ENCODE assay signal across 20 cellular contexts in the genomic region with DNA sequence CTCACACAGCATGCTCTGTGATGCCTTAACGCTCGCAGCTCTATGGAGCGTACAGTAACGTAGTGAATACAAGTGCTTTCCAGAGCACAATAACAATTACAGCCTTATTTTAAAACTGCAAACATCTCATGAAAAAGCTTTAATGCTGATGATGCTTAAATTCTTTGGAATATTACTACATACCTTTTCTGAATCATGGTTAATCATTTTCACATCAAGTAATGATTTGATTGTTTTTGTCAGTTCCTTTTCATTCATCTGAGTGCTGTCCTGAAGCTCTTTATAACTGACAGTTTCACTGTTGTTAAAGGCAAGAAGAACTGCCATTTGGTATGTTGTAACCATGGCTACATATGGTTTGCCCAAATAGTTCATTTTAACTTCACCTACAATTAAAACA.
DNase-seq lines count a peak whose midpoint lies in the region; ATAC-seq, FAIRE-seq and TF ChIP-seq lines count a peak whose summit lies in the region.
"Had no signal": no experiment of that assay in that cellular context is flagged by ENCODE, and none has a peak within 500 bp of the region (broad histone marks: within the 10 kb centered on the region; RNA-seq: fewer than 3 reads in every experiment).

No MANE protein-coding gene starts in this region.

- no peaks in the 10 kb centered on the region for H4K20me1 ChIP-seq in HepG2 (ENCODE audit: insufficient read depth, low read length)
- no peaks in the 10 kb centered on the region for H4K20me1 ChIP-seq in PC-3 (ENCODE audit: low read length)

- H3K4me1 ChIP-seq in HepG2 (ENCODE audit: insufficient read depth, low read length) (no peaks in the 10 kb centered on the region), right lobe of liver (no peaks in the 10 kb centered on the region), PC-3 (ENCODE audit: insufficient read depth, low read length) (peaks cover 29% of the 10 kb centered on the region)
- H3K4me1 ChIP-seq: BE2C, Peyer's patch had no signal

- H3K79me2 ChIP-seq in HepG2 (ENCODE audit: insufficient read depth, low read length) (no peaks in the 10 kb centered on the region), PC-3 (ENCODE audit: low read length) (no peaks in the 10 kb centered on the region)

- no peak for TF ChIP-seq RAD21 in HepG2 (CRISPR knock-in tag; IDR thresholded peaks at IDR 0.05)

- H3K27ac ChIP-seq in HepG2 (ENCODE audit: extremely low read length, insufficient read depth, low read length) (no peak overlapping the region), right lobe of liver (no peak overlapping the region), PC-3 (ENCODE audit: low read length) (peak overlapping the region; percentile 25), epithelial cell of prostate (peak overlapping the region; percentile 39)
- H3K27ac ChIP-seq: Peyer's patch had no signal

- no peak overlapping the region for H3K4me2 ChIP-seq in HepG2 (ENCODE audit: low read depth, low read length)
- 0 out of 2 replicates have a peak overlapping the region, but pooled peaks have one; percentile 0 for H3K4me2 ChIP-seq in PC-3 (ENCODE audit: low read length)

- POLR2A ChIA-PET in HepG2 (lab: Yijun Ruan, JAX) (no interaction called here), PC-3 (lab: Charles Lee; ENCODE audit: unreplicated experiment) (interaction anchor here (1.2 kb wide), 1 partner anchor 12 kb away, joined by 7 read pairs; no protein-coding TSS in a partner anchor)

- peaks cover 18% of the 10 kb centered on the region for H3K4me1 Mint-ChIP-seq in stimulated activated effector memory CD8-positive, alpha-beta T cell treated with anti-CD3 and anti-CD28 coated beads, Interleukin-12 subunit alpha, Interleukin-12 subunit beta, amount 100 ng/mL, for 72 hours

- in situ Hi-C loops in HepG2 (cut with HindIII; ENCODE audit: extremely low pct_ligation_motif_present, low pct_unique_long_range_greater_than_20kb), result no loop called here

- DNase-seq in HepG2 (ENCODE audit: low spot score), result no peak
- no peak for DNase-seq in right lobe of liver
- peak; percentile 59 for DNase-seq in PC-3
- DNase-seq in epithelial cell of prostate (ENCODE audit: low read depth, low spot score), result no peak
- DNase-seq in stimulated activated effector memory CD8-positive, alpha-beta T cell treated with anti-CD3 and anti-CD28 coated beads, Interleukin-12 subunit alpha, Interleukin-12 subunit beta, amount 100 ng/mL, for 72 hours (ENCODE audit: low spot score in 2 of 2), result no peak
- DNase-seq in activated CD8-positive, alpha-beta memory T cell treated with anti-CD3 and anti-CD28 coated beads for 24 hours, result no peak
- DNase-seq: BE2C; Calu3; CD4-positive, alpha-beta memory T cell; DMS53; H9; MV-4-11; NCI-H187 treated with DMSO at 0.1 percent for 48 hours; NCI-H2171 treated with DMSO at 0.1 percent for 48 hours; NCI-H510A; NCI-H82; Peyer's patch; SHP77 had no signal

- no peak overlapping the region for H3K4me3 Mint-ChIP-seq in stimulated activated effector memory CD8-positive, alpha-beta T cell treated with anti-CD3 and anti-CD28 coated beads, Interleukin-12 subunit alpha, Interleukin-12 subunit beta, amount 100 ng/mL, for 72 hours
- H3K4me3 Mint-ChIP-seq: CD4-positive, alpha-beta memory T cell; H9 had no signal

- H3K36me3 Mint-ChIP-seq in stimulated activated effector memory CD8-positive, alpha-beta T cell treated with anti-CD3 and anti-CD28 coated beads, Interleukin-12 subunit alpha, Interleukin-12 subunit beta, amount 100 ng/mL, for 72 hours, result peaks cover 94% of the 10 kb centered on the region

- peaks cover 4% of the 10 kb centered on the region for H3F3A ChIP-seq in PC-3 (ENCODE audit: low read length, unreplicated experiment)

- H3K4me3 ChIP-seq in HepG2 (replicated peaks in 1 of 3; ENCODE audit: insufficient read depth in 1 of 3, low read depth in 2 of 3, low read length in 3 of 3), result no peak overlapping the region
- H3K4me3 ChIP-seq in right lobe of liver, result no peak overlapping the region
- no peak overlapping the region for H3K4me3 ChIP-seq in PC-3 (ENCODE audit: low read length)
- H3K4me3 ChIP-seq: Peyer's patch had no signal

- CTCF ChIA-PET in HepG2 (lab: Yijun Ruan, JAX; ENCODE audit: low intra/inter-chr PET ratio, low total read pairs) (no interaction called here), PC-3 (lab: Charles Lee) (interaction anchor here (0.7 kb wide), 1 partner anchor 13 kb away, joined by 3 read pairs; no protein-coding TSS in a partner anchor)

- TF ChIP-seq CTCF in HepG2 (CRISPR knock-in tag; IDR thresholded peaks at IDR 0.05) (no peak), right lobe of liver (IDR thresholded peaks at IDR 0.05) (no peak), PC-3 (conservative IDR thresholded peaks at IDR 0.05; ENCODE audit: low read depth, low read length) (no peak)

- H3K9ac ChIP-seq in HepG2 (ENCODE audit: insufficient read depth, low read depth, low read length) (no peak overlapping the region), PC-3 (ENCODE audit: low read length) (peak overlapping the region; percentile 0)

- TF ChIP-seq POLR2A in HepG2 (IDR thresholded peaks at IDR 0.05; ENCODE audit: insufficient read depth in 1 of 2, low read depth in 2 of 2, low read length in 2 of 2) (no peak), right lobe of liver (IDR thresholded peaks at IDR 0.05) (no peak)

- peaks cover 0 to 31% of the 10 kb centered on the region in 2 experiments; a peak in 3 of 5 replicates for H3K36me3 ChIP-seq in HepG2 (replicated peaks in 1 of 2; ENCODE audit: control insufficient read depth in 1 of 2, insufficient read depth in 2 of 2, low read length in 2 of 2)
- H3K36me3 ChIP-seq in right lobe of liver, result peaks cover 0 to 21% (median 8%) of the 10 kb centered on the region in 4 donors
- H3K36me3 ChIP-seq in PC-3 (ENCODE audit: low read depth, low read length), result peaks cover 52% of the 10 kb centered on the region

- WGBS in HepG2 (ENCODE audit: low lambda C conversion rate), result 92% methylated on average over 4 of the region's 4 CpGs
- 95% methylated on average over 4 of the region's 4 CpGs for WGBS in right lobe of liver (ENCODE audit: insufficient coverage, low coverage, low lambda C conversion rate, missing lambda C conversion rate)

- intact Hi-C loops in HepG2 (cut with micrococcal nuclease; ENCODE audit: unreplicated experiment), result no loop called here
- intact Hi-C loops in right lobe of liver (cut with DNase I), result no loop called here
- intact Hi-C loops in PC-3 (cut with micrococcal nuclease), result loop anchor here (1.0 kb wide), 1 partner anchor 8 kb away; no protein-coding TSS in a partner anchor

- ATAC-seq in HepG2 (no peak), right lobe of liver (no peak), PC-3 (peak; percentile 44), GM19328 (IDR thresholded peaks at IDR 0.05; ENCODE audit: unreplicated experiment) (no peak), GM21367 (IDR thresholded peaks at IDR 0.05; ENCODE audit: unreplicated experiment) (no peak)
- ATAC-seq in stimulated activated effector memory CD8-positive, alpha-beta T cell treated with anti-CD3 and anti-CD28 coated beads, Interleukin-12 subunit alpha, Interleukin-12 subunit beta, amount 100 ng/mL, for 72 hours, result no peak

- FAIRE-seq in HepG2 (lab: Jason Lieb, UNC), result no peak

- BruUV-seq in HepG2 (replicated peaks; lab: Mats Ljungman, UMichigan), result no TSS peak
- no TSS peak for BruUV-seq in PC-3 (replicated peaks; lab: Mats Ljungman, UMichigan)

- peak overlapping the region; percentile 34 for H3K27ac Mint-ChIP-seq in stimulated activated effector memory CD8-positive, alpha-beta T cell treated with anti-CD3 and anti-CD28 coated beads, Interleukin-12 subunit alpha, Interleukin-12 subunit beta, amount 100 ng/mL, for 72 hours
- H3K27ac Mint-ChIP-seq: CD4-positive, alpha-beta memory T cell had no signal

- no peak overlapping the region for H2AFZ ChIP-seq in HepG2 (ENCODE audit: low read length)
- no peak overlapping the region for H2AFZ ChIP-seq in PC-3 (ENCODE audit: low read length)

- H3K9me3 Mint-ChIP-seq in stimulated activated effector memory CD8-positive, alpha-beta T cell treated with anti-CD3 and anti-CD28 coated beads, Interleukin-12 subunit alpha, Interleukin-12 subunit beta, amount 100 ng/mL, for 72 hours, result no peaks in the 10 kb centered on the region
- H3K9me3 Mint-ChIP-seq: CD4-positive, alpha-beta memory T cell; H9 had no signal

- H3K9me3 ChIP-seq in HepG2 (ENCODE audit: low read length) (no peaks in the 10 kb centered on the region), right lobe of liver (no peaks in the 10 kb centered on the region), PC-3 (ENCODE audit: low read length) (no peaks in the 10 kb centered on the region)
- H3K9me3 ChIP-seq: BE2C, Peyer's patch had no signal

- no peaks in the 10 kb centered on the region for H3K9me2 ChIP-seq in PC-3 (replicated peaks; ENCODE audit: low read length)

- H3K27me3 ChIP-seq in HepG2 (ENCODE audit: control insufficient read depth in 1 of 2, insufficient read depth in 2 of 2, low read length in 2 of 2) (no peaks in the 10 kb centered on the region), right lobe of liver (no peaks in the 10 kb centered on the region), PC-3 (ENCODE audit: low read length) (no peaks in the 10 kb centered on the region)
- H3K27me3 ChIP-seq: BE2C, Peyer's patch had no signal

- no peak for TF ChIP-seq EP300 in HepG2 (IDR thresholded peaks at IDR 0.05; ENCODE audit: low read depth in 2 of 2, low read length in 2 of 2)
- TF ChIP-seq EP300 in HepG2 (CRISPR knock-in tag; IDR thresholded peaks at IDR 0.05; ENCODE audit: borderline replicate concordance), result no peak

TF ChIP-seq in HepG2, 621 proteins besides CTCF, POLR2A, EP300 and RAD21:
- peak; percentile 72 for TF ChIP-seq MAFF (IDR thresholded peaks at IDR 0.05; ENCODE audit: low read depth, low read length)
- no peak for TF ChIP-seq SMARCC2 (IDR thresholded peaks at IDR 0.05)
- no peak for TF ChIP-seq HIVEP1 (CRISPR knock-in tag; IDR thresholded peaks at IDR 0.05)
- no peak for TF ChIP-seq ZNF367 (CRISPR knock-in tag; IDR thresholded peaks at IDR 0.05; ENCODE audit: borderline replicate concordance)
- TF ChIP-seq, protein P1, sequence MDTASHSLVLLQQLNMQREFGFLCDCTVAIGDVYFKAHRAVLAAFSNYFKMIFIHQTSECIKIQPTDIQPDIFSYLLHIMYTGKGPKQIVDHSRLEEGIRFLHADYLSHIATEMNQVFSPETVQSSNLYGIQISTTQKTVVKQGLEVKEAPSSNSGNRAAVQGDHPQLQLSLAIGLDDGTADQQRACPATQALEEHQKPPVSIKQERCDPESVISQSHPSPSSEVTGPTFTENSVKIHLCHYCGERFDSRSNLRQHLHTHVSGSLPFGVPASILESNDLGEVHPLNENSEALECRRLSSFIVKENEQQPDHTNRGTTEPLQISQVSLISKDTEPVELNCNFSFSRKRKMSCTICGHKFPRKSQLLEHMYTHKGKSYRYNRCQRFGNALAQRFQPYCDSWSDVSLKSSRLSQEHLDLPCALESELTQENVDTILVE (CRISPR knock-in tag; IDR thresholded peaks at IDR 0.05), result no peak
- no peak for TF ChIP-seq ZNF337 (CRISPR knock-in tag; IDR thresholded peaks at IDR 0.05; ENCODE audit: borderline replicate concordance, low read depth)
- TF ChIP-seq MAFK (conservative IDR thresholded peaks at IDR 0.05 in 1 of 2, IDR thresholded peaks at IDR 0.05 in 1 of 2; ENCODE audit: low read length in 2 of 2), result peak; percentile 54 to 76; a peak in 3 of 4 replicates

Comparison
In these comparisons a context has a peak if more than half of its experiments do, and no peak if none do; other contexts are left out.
1. H3K27ac ChIP-seq: peak in PC-3 (single experiment) and epithelial cell of prostate (single experiment); none in HepG2 (single experiment) and right lobe of liver (0 of 3).